Comparison of ENCODE assay signal across 9 cellular contexts in genomic region chr19:16376649-16377048, GRCh38. TPM values are rescaled to one million over a fixed set of nuclear protein-coding genes. Genes with fewer than 3 reads are reported as not detected.
A peak's percentile ranks its signal among the peaks of the same experiment; 100 is the strongest.
DNase-seq lines count a peak whose midpoint lies in the region; ATAC-seq, FAIRE-seq and TF ChIP-seq lines count a peak whose summit lies in the region.
"Had no signal": no experiment of that assay in that cellular context is flagged by ENCODE, and none has a peak within 500 bp of the region (broad histone marks: within the 10 kb centered on the region; RNA-seq: fewer than 3 reads in every experiment).

No MANE protein-coding gene starts in this region.

- peaks cover 20 to 65% (median 40%) of the 10 kb centered on the region in 3 donors for H3K4me1 Mint-ChIP-seq in T-cell

- no peak overlapping the region for H3K4me3 ChIP-seq in left ventricle myocardium inferior

- H3K9me3 ChIP-seq in left ventricle myocardium inferior (replicated peaks): no peaks in the 10 kb centered on the region

- peaks cover 21% of the 10 kb centered on the region for H3K36me3 Mint-ChIP-seq in T-cell

- TF ChIP-seq CTCF in left ventricle myocardium inferior (IDR thresholded peaks at IDR 0.05; ENCODE audit: borderline replicate concordance): peak; percentile 25

- no peak overlapping the region for H3K4me3 Mint-ChIP-seq in T-cell
- H3K4me3 Mint-ChIP-seq: stimulated activated naive CD8-positive, alpha-beta T cell treated with anti-CD3 and anti-CD28 coated beads, Interleukin-15, Interleukin-2, amounts not matched to agents 100 ng/mL and 50 ng/mL, for 24 hours had no signal

- intact Hi-C loops in left ventricle myocardium inferior (cut with micrococcal nuclease): no loop called here

- POLR2A ChIA-PET in T-cell (lab: Charles Lee): interaction anchor here in 1 of 2 donors (1.5 kb wide), 1 partner anchor 49 kb away, joined by 3 read pairs; no protein-coding TSS in a partner anchor

- peak overlapping the region; percentile 11 for H3K27ac ChIP-seq in left ventricle myocardium inferior (replicated peaks)

- no peaks in the 10 kb centered on the region for H3K27me3 Mint-ChIP-seq in T-cell

- no peak for FAIRE-seq in urothelium cell line (lab: Jason Lieb, UNC)

- CTCF ChIA-PET in T-cell (lab: Charles Lee): interaction anchor here in 1 of 2 donors (1.1 to 1.2 kb wide), 2 partner anchors 38 to 129 kb away, joined by 4 to 7 read pairs; no protein-coding TSS in a partner anchor

- ATAC-seq in T-cell (replicated peaks in 1 of 4) (peak in 2 of 4 experiments; percentile 24 to 26), HG03139 (IDR thresholded peaks at IDR 0.05; ENCODE audit: unreplicated experiment) (no peak), HG02763 (IDR thresholded peaks at IDR 0.05; ENCODE audit: unreplicated experiment) (no peak), HG03342 (IDR thresholded peaks at IDR 0.05; ENCODE audit: unreplicated experiment) (no peak)

- peaks cover 46% of the 10 kb centered on the region for H3K36me3 ChIP-seq in left ventricle myocardium inferior

- DNase-seq in stimulated activated naive CD4-positive, alpha-beta T cell (lab: John Stamatoyannopoulos, UW): peak in 5 of 6 experiments; percentile 14 to 28 (median 17)
- DNase-seq in stimulated activated naive CD4-positive, alpha-beta T cell treated with Interleukin-2 at 50 U/mL for 16 hours (lab: John Stamatoyannopoulos, UW): no peak
- DNase-seq in T-cell (peak in 22 of 34 experiments; percentile 28 to 58 (median 43)), left ventricle myocardium inferior (no peak), urothelium cell line (ENCODE audit: low spot score) (peak; percentile 22)

- H3K27me3 ChIP-seq in left ventricle myocardium inferior (ENCODE audit: low read depth): no peaks in the 10 kb centered on the region

- peak overlapping the region in 1 of 2 donors; percentile 64 for H3K27ac Mint-ChIP-seq in T-cell
- H3K27ac Mint-ChIP-seq: stimulated activated naive CD8-positive, alpha-beta T cell treated with anti-CD3 and anti-CD28 coated beads, Interleukin-15, Interleukin-2, amounts not matched to agents 100 ng/mL and 50 ng/mL, for 24 hours had no signal

- no peaks in the 10 kb centered on the region for H3K9me3 Mint-ChIP-seq in T-cell
- H3K9me3 Mint-ChIP-seq: stimulated activated naive CD8-positive, alpha-beta T cell treated with anti-CD3 and anti-CD28 coated beads, Interleukin-15, Interleukin-2, amounts not matched to agents 100 ng/mL and 50 ng/mL, for 24 hours had no signal

- H3K4me1 ChIP-seq in left ventricle myocardium inferior: peaks cover 57% of the 10 kb centered on the region

RNA-seq across cellular contexts. Expression of gene KLF2, which starts 52.0 kb away (rescaled TPM):
- 100 to 1,000 TPM; 612 to 721 (median 621) TPM for total RNA-seq in T-cell
- 65.2 TPM for total RNA-seq in left ventricle myocardium inferior

Comparison
In these comparisons a context has a peak if more than half of its experiments do, and no peak if none do; other contexts are left out.
1. DNase-seq: peak in stimulated activated naive CD4-positive, alpha-beta T cell (5 of 6), T-cell (22 of 34) and urothelium cell line (single experiment); none in stimulated activated naive CD4-positive, alpha-beta T cell treated with Interleukin-2 at 50 U/mL for 16 hours (single experiment) and left ventricle myocardium inferior (single experiment).